ENCODE assay signal across 1 cellular context in genomic region chr5:179607449-179607931, GRCh38.
A peak's percentile ranks its signal among the peaks of the same experiment; 100 is the strongest.
TF ChIP-seq lines count a peak whose summit lies in the region.

No MANE protein-coding gene starts in this region.

TF ChIP-seq in HepG2, 621 proteins besides CTCF, POLR2A, EP300 and RAD21:
- TF ChIP-seq KLF11 (CRISPR knock-in tag; IDR thresholded peaks at IDR 0.05) (no peak), POLR2AphosphoS2 (IDR thresholded peaks at IDR 0.05; ENCODE audit: low read depth, low read length) (peak; percentile 59; the same call in 1 of the 2 replicates), XBP1 (CRISPR knock-in tag; IDR thresholded peaks at IDR 0.05) (no peak), NFAT5 (CRISPR knock-in tag; IDR thresholded peaks at IDR 0.05) (no peak), ZBTB44 (CRISPR knock-in tag; IDR thresholded peaks at IDR 0.05) (no peak), RNF2 (conservative IDR thresholded peaks at IDR 0.05; ENCODE audit: low read depth) (no peak), PAF1 (CRISPR knock-in tag; IDR thresholded peaks at IDR 0.05) (peak; percentile 35; the same call in 1 of the 2 replicates), ZNF501 (CRISPR knock-in tag; IDR thresholded peaks at IDR 0.05) (no peak), ZNF619 (CRISPR knock-in tag; IDR thresholded peaks at IDR 0.05) (no peak), CBX5 (CRISPR knock-in tag; IDR thresholded peaks at IDR 0.05; ENCODE audit: borderline replicate concordance) (no peak), SOX13 (IDR thresholded peaks at IDR 0.05) (no peak), SOX13 (CRISPR knock-in tag; conservative IDR thresholded peaks at IDR 0.05 in 1 of 2, IDR thresholded peaks at IDR 0.05 in 1 of 2) (no peak), SP2 (CRISPR knock-in tag; IDR thresholded peaks at IDR 0.05) (no peak), AGO2 (optimal IDR thresholded peaks at IDR 0.05; ENCODE audit: low read depth, low read length) (peak; percentile 67)
